Comparison of ENCODE assay signal across 16 cellular contexts in the genomic region with DNA sequence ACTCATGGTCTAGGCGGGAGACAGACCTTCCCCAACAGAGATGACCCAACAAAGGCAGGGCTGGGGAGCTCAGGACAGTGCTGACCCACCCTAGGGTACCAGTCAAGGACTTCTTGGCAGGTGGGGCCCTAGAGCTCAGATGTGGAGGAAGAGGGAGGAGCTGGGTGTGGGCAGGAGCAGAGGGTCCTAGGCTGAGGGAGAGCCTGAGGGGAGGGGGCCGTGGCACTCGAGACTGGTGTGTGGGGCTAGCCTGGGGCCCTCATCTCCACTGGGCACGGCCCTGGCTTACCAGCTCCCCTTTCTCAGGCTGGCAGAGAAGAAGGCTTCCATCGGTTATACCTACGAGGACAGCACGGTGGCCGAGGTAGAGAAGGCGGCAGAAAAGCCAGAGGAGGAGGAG. TPM values are rescaled to one million over a fixed set of nuclear protein-coding genes. Genes with fewer than 3 reads are reported as not detected.
DNase-seq lines count a peak whose midpoint lies in the region; ATAC-seq and TF ChIP-seq lines count a peak whose summit lies in the region.
"Had no signal": no experiment of that assay in that cellular context is flagged by ENCODE, and none has a peak within 500 bp of the region (broad histone marks: within the 10 kb centered on the region; RNA-seq: fewer than 3 reads in every experiment).

No MANE protein-coding gene starts in this region.

- peaks cover 6% of the 10 kb centered on the region for H3K27me3 Mint-ChIP-seq in endothelial cell (ENCODE audit: unreplicated experiment)

- no peak overlapping the region for H2BK5ac ChIP-seq in trophoblast cell (ENCODE audit: low read depth, low read length, poor library complexity)

- H3K36me3 ChIP-seq in DOHH2 (ENCODE audit: control insufficient read depth, low read length) (peaks cover 90% of the 10 kb centered on the region), OCI-LY1 (ENCODE audit: insufficient read depth, low read length) (peaks cover 93% of the 10 kb centered on the region), trophoblast cell (ENCODE audit: control insufficient read depth in 1 of 2, insufficient read depth in 2 of 2, low read length in 2 of 2) (peaks cover 82 to 87% of the 10 kb centered on the region in 2 experiments)

- H3K4me3 Mint-ChIP-seq in endothelial cell (ENCODE audit: unreplicated experiment), result peak overlapping the region; percentile 7
- H3K4me3 Mint-ChIP-seq in stimulated activated effector memory CD8-positive, alpha-beta T cell treated with anti-CD3 and anti-CD28 coated beads, Interleukin-12 subunit alpha, Interleukin-12 subunit beta, amount 100 ng/mL, for 72 hours, result no peak overlapping the region
- H3K4me3 Mint-ChIP-seq: CD8-positive, alpha-beta T cell had no signal

- peak; percentile 6 for ATAC-seq in stimulated activated effector memory CD8-positive, alpha-beta T cell treated with anti-CD3 and anti-CD28 coated beads, Interleukin-12 subunit alpha, Interleukin-12 subunit beta, amount 100 ng/mL, for 72 hours
- ATAC-seq in activated CD4-positive, CD25-positive, alpha-beta regulatory T cell treated with anti-CD3 and anti-CD28 coated beads, Interleukin-2, amount 50 U/mL, for 24 hours, result no peak
- ATAC-seq: CD8-positive, alpha-beta T cell; Right ventricle myocardium inferior had no signal

- H3K23ac ChIP-seq in trophoblast cell (ENCODE audit: low read length), result no peak overlapping the region

- H3K9me2 ChIP-seq in DOHH2 (replicated peaks; ENCODE audit: control insufficient read depth, low read length) (no peaks in the 10 kb centered on the region), OCI-LY1 (ENCODE audit: low read depth, low read length) (no peaks in the 10 kb centered on the region)

- no peak overlapping the region for H3K27ac Mint-ChIP-seq in endothelial cell (ENCODE audit: unreplicated experiment)
- H3K27ac Mint-ChIP-seq in stimulated activated effector memory CD8-positive, alpha-beta T cell treated with anti-CD3 and anti-CD28 coated beads, Interleukin-12 subunit alpha, Interleukin-12 subunit beta, amount 100 ng/mL, for 72 hours, result peak overlapping the region; percentile 80
- H3K27ac Mint-ChIP-seq: CD8-positive, alpha-beta T cell had no signal

- H3K9me3 Mint-ChIP-seq in endothelial cell (ENCODE audit: unreplicated experiment), result no peaks in the 10 kb centered on the region
- H3K9me3 Mint-ChIP-seq in stimulated activated effector memory CD8-positive, alpha-beta T cell treated with anti-CD3 and anti-CD28 coated beads, Interleukin-12 subunit alpha, Interleukin-12 subunit beta, amount 100 ng/mL, for 72 hours, result no peaks in the 10 kb centered on the region
- H3K9me3 Mint-ChIP-seq: CD8-positive, alpha-beta T cell had no signal

- DNase-seq in endothelial cell (ENCODE audit: low spot score), result no peak
- DNase-seq in stimulated activated effector memory CD8-positive, alpha-beta T cell treated with anti-CD3 and anti-CD28 coated beads, Interleukin-12 subunit alpha, Interleukin-12 subunit beta, amount 100 ng/mL, for 72 hours (ENCODE audit: low spot score in 2 of 2), result no peak
- no peak for DNase-seq in H4 (ENCODE audit: low spot score)
- no peak for DNase-seq in trophoblast cell
- DNase-seq: CD8-positive, alpha-beta T cell; KG1; NCI-H1436 treated with DMSO at 0.1 percent for 48 hours; NCI-H2029 treated with DMSO at 0.1 percent for 48 hours; NCI-H510A; NCI-H774 had no signal

- H2AFZ ChIP-seq in OCI-LY1 (ENCODE audit: low read length) (no peak overlapping the region), trophoblast cell (ENCODE audit: insufficient read depth, low read length, poor library complexity) (no peak overlapping the region)

- H4K20me1 ChIP-seq in DOHH2 (ENCODE audit: control insufficient read depth, insufficient read depth, low read depth, low read length) (peaks cover 3% of the 10 kb centered on the region), OCI-LY1 (ENCODE audit: insufficient read depth, low read length) (no peaks in the 10 kb centered on the region)

- H3K18ac ChIP-seq in trophoblast cell (ENCODE audit: low read length), result no peak overlapping the region

- H3K14ac ChIP-seq in trophoblast cell (ENCODE audit: low read length), result no peak overlapping the region

- H3K9me3 ChIP-seq in DOHH2 (ENCODE audit: control insufficient read depth, insufficient read depth, low read length) (no peaks in the 10 kb centered on the region), OCI-LY1 (ENCODE audit: low read length) (no peaks in the 10 kb centered on the region), trophoblast cell (ENCODE audit: insufficient read depth, low read depth, low read length) (no peaks in the 10 kb centered on the region)

- H3K4me1 Mint-ChIP-seq in endothelial cell (ENCODE audit: unreplicated experiment), result peaks cover 6% of the 10 kb centered on the region
- H3K4me1 Mint-ChIP-seq in stimulated activated effector memory CD8-positive, alpha-beta T cell treated with anti-CD3 and anti-CD28 coated beads, Interleukin-12 subunit alpha, Interleukin-12 subunit beta, amount 100 ng/mL, for 72 hours, result peaks cover 23% of the 10 kb centered on the region

- no peak overlapping the region for H4K12ac ChIP-seq in trophoblast cell (ENCODE audit: low read depth, low read length)

- no peaks in the 10 kb centered on the region for H3K27me3 ChIP-seq in DOHH2 (ENCODE audit: control insufficient read depth, low read length)
- no peaks in the 10 kb centered on the region for H3K27me3 ChIP-seq in OCI-LY1 (ENCODE audit: insufficient read depth, low read length)
- no peaks in the 10 kb centered on the region for H3K27me3 ChIP-seq in trophoblast cell (ENCODE audit: insufficient read depth, low read length)

- no CpG with 5 or more reads among the region's 9 CpGs for WGBS in trophoblast cell (ENCODE audit: extremely low coverage, insufficient coverage, insufficient read length)

- no peak for TF ChIP-seq CTCF in DOHH2 (IDR thresholded peaks at IDR 0.05; ENCODE audit: low read depth, low read length, poor library complexity, severe bottlenecking)
- TF ChIP-seq CTCF in OCI-LY1 (IDR thresholded peaks at IDR 0.05; ENCODE audit: low read length), result no peak
- no peak for TF ChIP-seq CTCF in endothelial cell (IDR thresholded peaks at IDR 0.05; ENCODE audit: unreplicated experiment)

- H3K79me1 ChIP-seq in trophoblast cell (ENCODE audit: low read length), result no peaks in the 10 kb centered on the region

- no peak overlapping the region for H3K9ac ChIP-seq in OCI-LY1 (ENCODE audit: low read length)
- H3K9ac ChIP-seq in trophoblast cell (ENCODE audit: low read length), result no peak overlapping the region

- no peak overlapping the region for H4K91ac ChIP-seq in trophoblast cell (ENCODE audit: low read depth, low read length)

- peaks cover 58% of the 10 kb centered on the region for H3K36me3 Mint-ChIP-seq in endothelial cell (ENCODE audit: low read depth, unreplicated experiment)
- peaks cover 94% of the 10 kb centered on the region for H3K36me3 Mint-ChIP-seq in stimulated activated effector memory CD8-positive, alpha-beta T cell treated with anti-CD3 and anti-CD28 coated beads, Interleukin-12 subunit alpha, Interleukin-12 subunit beta, amount 100 ng/mL, for 72 hours

- H3K79me2 ChIP-seq in DOHH2 (ENCODE audit: control insufficient read depth, low read length) (peaks cover 46% of the 10 kb centered on the region), OCI-LY1 (ENCODE audit: insufficient read depth, low read length) (no peaks in the 10 kb centered on the region), trophoblast cell (ENCODE audit: control insufficient read depth, insufficient read depth, low read length, poor library complexity) (no peaks in the 10 kb centered on the region)

- no peak overlapping the region for H2BK120ac ChIP-seq in trophoblast cell (ENCODE audit: insufficient read depth, low read length, poor library complexity)

- H3F3A ChIP-seq in DOHH2 (ENCODE audit: control insufficient read depth, insufficient read depth), result peaks cover 3% of the 10 kb centered on the region; the same call in 1 of the 2 replicates
- H3F3A ChIP-seq in OCI-LY1 (ENCODE audit: insufficient read depth, low read length), result no peaks in the 10 kb centered on the region

- H4K8ac ChIP-seq in trophoblast cell (ENCODE audit: low read depth, low read length), result no peak overlapping the region

- no peak overlapping the region for H2AK5ac ChIP-seq in trophoblast cell (ENCODE audit: low read length)

- H3K4ac ChIP-seq in trophoblast cell (ENCODE audit: low read depth, low read length), result no peak overlapping the region

- H3K27ac ChIP-seq in DOHH2 (ENCODE audit: low read depth, low read length) (peak overlapping the region; percentile 47), OCI-LY1 (ENCODE audit: low read depth, low read length, poor library complexity, severe bottlenecking) (peak overlapping the region; percentile 68), trophoblast cell (ENCODE audit: low read depth, low read length) (no peak overlapping the region)
- H3K27ac ChIP-seq: SK-N-MC had no signal

- no peak overlapping the region for H3K4me3 ChIP-seq in DOHH2 (ENCODE audit: low read length)
- H3K4me3 ChIP-seq in OCI-LY1 (ENCODE audit: low read depth, low read length, poor library complexity, severe bottlenecking), result no peak overlapping the region
- H3K4me3 ChIP-seq in trophoblast cell (ENCODE audit: low read depth, low read length), result no peak overlapping the region
- H3K4me3 ChIP-seq: SK-N-MC had no signal

- no peak overlapping the region for H3K4me2 ChIP-seq in DOHH2 (ENCODE audit: low read length)
- no peak overlapping the region for H3K4me2 ChIP-seq in OCI-LY1 (ENCODE audit: low read length)
- no peak overlapping the region for H3K4me2 ChIP-seq in trophoblast cell (ENCODE audit: low read length)

- H3K4me1 ChIP-seq in DOHH2 (ENCODE audit: control insufficient read depth, low read length) (peaks cover 31% of the 10 kb centered on the region), OCI-LY1 (ENCODE audit: insufficient read depth, low read length, severe bottlenecking) (peaks cover 15% of the 10 kb centered on the region), trophoblast cell (ENCODE audit: control insufficient read depth in 1 of 2, insufficient read depth in 2 of 2, low read length in 2 of 2) (no peaks in the 10 kb centered on the region)

- H2BK12ac ChIP-seq in trophoblast cell (ENCODE audit: low read length), result no peak overlapping the region

RNA-seq across cellular contexts. Expression of a gene that starts 18.6 kb away (rescaled TPM):
- 72.2 TPM for total RNA-seq in endothelial cell (ENCODE audit: unreplicated experiment)
- 17.6 and 20.4 TPM in 2 replicates for total RNA-seq in H4 (2014; rRNA removed; shearing (Covaris generic))
- polyA plus RNA-seq in trophoblast cell (2013), result 30.4 TPM in 2 replicates

RNA-seq across cellular contexts. Expression of a gene that starts 18.8 kb away (rescaled TPM):
- 0.54 TPM for total RNA-seq in endothelial cell (ENCODE audit: unreplicated experiment)
- not detected in 2 replicates for total RNA-seq in H4 (2014; rRNA removed; shearing (Covaris generic))
- 0.62 and 0.67 TPM in 2 replicates for polyA plus RNA-seq in trophoblast cell (2013)
- polyA plus RNA-seq: AG04450 had no signal

RNA-seq across cellular contexts. Expression of a gene that starts 21.6 kb away (rescaled TPM):
- total RNA-seq in endothelial cell (ENCODE audit: unreplicated experiment), result 30.8 TPM
- 23.5 and 27.5 TPM in 2 replicates for total RNA-seq in H4 (2014; rRNA removed; shearing (Covaris generic))
- polyA plus RNA-seq in trophoblast cell (2013), result 18.4 and 19.0 TPM in 2 replicates

RNA-seq across cellular contexts. Expression of a gene that starts 35.5 kb away (rescaled TPM):
- 34.7 TPM for total RNA-seq in endothelial cell (ENCODE audit: unreplicated experiment)
- 8.0 and 13.2 TPM in 2 replicates for total RNA-seq in H4 (2014; rRNA removed; shearing (Covaris generic))
- 12.8 and 12.9 TPM in 2 replicates for polyA plus RNA-seq in trophoblast cell (2013)

RNA-seq across cellular contexts. Expression of a gene that starts 56.2 kb away (rescaled TPM):
- 8.2 TPM for total RNA-seq in endothelial cell (ENCODE audit: unreplicated experiment)
- 0.78 and 0.81 TPM in 2 replicates for total RNA-seq in H4 (2014; rRNA removed; shearing (Covaris generic))
- 7.4 and 7.5 TPM in 2 replicates for polyA plus RNA-seq in trophoblast cell (2013)
